Comparison of ENCODE assay signal across 20 cellular contexts in the genomic region with DNA sequence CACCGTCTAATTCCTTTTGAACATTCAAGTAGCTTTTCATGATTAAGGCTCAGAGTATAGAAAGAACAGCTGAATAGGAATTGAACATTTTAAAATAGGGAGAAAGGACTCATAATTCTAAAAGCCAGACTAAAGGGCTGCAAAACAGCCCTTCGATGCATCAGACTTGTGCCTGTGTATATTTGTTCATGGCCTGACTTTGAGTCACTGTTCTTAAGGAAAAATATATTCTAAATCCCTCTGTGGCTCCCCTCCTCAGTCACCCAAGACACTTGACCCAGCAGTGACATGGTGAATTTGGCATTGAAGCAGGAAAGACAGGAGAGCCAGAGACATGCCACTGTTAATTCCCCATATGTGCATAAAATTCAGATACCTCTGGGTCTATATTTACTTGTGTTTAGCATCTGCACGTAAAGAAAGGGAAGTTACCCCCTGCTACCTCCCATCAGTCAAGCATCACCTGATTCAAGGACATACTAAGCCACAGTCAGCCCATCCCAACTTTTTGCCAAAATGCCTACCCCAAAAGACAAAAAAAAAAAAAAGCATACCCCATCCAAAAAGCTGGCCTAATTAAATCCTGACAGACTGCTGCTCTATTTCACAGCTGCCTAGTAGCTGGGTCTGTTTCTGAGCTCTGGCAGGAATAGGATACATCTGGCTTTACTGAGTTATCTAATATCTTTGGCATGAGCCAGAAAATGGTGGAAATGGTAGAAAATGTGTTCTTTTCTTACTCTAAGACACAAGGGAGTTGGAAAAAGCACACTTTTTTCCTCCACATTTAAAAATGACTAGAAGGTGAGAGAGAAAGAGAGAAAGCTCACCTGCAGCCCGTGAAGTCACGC.
DNase-seq lines count a peak whose midpoint lies in the region; ATAC-seq, FAIRE-seq and TF ChIP-seq lines count a peak whose summit lies in the region.
"Had no signal": no experiment of that assay in that cellular context is flagged by ENCODE, and none has a peak within 500 bp of the region (broad histone marks: within the 10 kb centered on the region; RNA-seq: fewer than 3 reads in every experiment).

No MANE protein-coding gene starts in this region.

- H4K20me1 ChIP-seq in HepG2 (ENCODE audit: insufficient read depth, low read length), result no peaks in the 10 kb centered on the region

- peak overlapping the region; percentile 34 for H3K27ac Mint-ChIP-seq in chondrocyte (ENCODE audit: unreplicated experiment)
- H3K27ac Mint-ChIP-seq: stimulated activated effector memory CD8-positive, alpha-beta T cell treated with anti-CD3 and anti-CD28 coated beads, Interleukin-12 subunit alpha, Interleukin-12 subunit beta, amount 100 ng/mL, for 72 hours had no signal

- H3K27me3 ChIP-seq in right cardiac atrium (ENCODE audit: control insufficient read depth, insufficient read depth) (no peaks in the 10 kb centered on the region), HepG2 (ENCODE audit: control insufficient read depth in 1 of 2, insufficient read depth in 2 of 2, low read length in 2 of 2) (no peaks in the 10 kb centered on the region)
- H3K27me3 ChIP-seq: right lobe of liver had no signal

- intact Hi-C loops in right cardiac atrium (cut with DNase I), result no loop called here
- intact Hi-C loops in HepG2 (cut with micrococcal nuclease; ENCODE audit: unreplicated experiment), result no loop called here

- no peak overlapping the region for H3K4me3 ChIP-seq in right cardiac atrium (ENCODE audit: low read length)
- no peak overlapping the region for H3K4me3 ChIP-seq in HepG2 (replicated peaks in 1 of 3; ENCODE audit: insufficient read depth in 1 of 3, low read depth in 2 of 3, low read length in 3 of 3)
- H3K4me3 ChIP-seq: right lobe of liver had no signal

- WGBS in right cardiac atrium, result 57% methylated on average over 5 of the region's 5 CpGs
- WGBS in HepG2 (ENCODE audit: low lambda C conversion rate), result 34% methylated on average over 5 of the region's 5 CpGs

- CTCF ChIA-PET in HepG2 (lab: Yijun Ruan, JAX; ENCODE audit: low intra/inter-chr PET ratio, low total read pairs), result no interaction called here

- FAIRE-seq in HepG2 (lab: Jason Lieb, UNC), result no peak
- FAIRE-seq: bronchial epithelial cell, GM18507, HTR-8/SVneo had no signal

- no peaks in the 10 kb centered on the region for H3K36me3 ChIP-seq in HepG2 (replicated peaks in 1 of 2; ENCODE audit: control insufficient read depth in 1 of 2, insufficient read depth in 2 of 2, low read length in 2 of 2)
- H3K36me3 ChIP-seq: right lobe of liver had no signal

- H3K27ac ChIP-seq in right cardiac atrium (ENCODE audit: low read length) (no peak overlapping the region), HepG2 (ENCODE audit: extremely low read length, insufficient read depth, low read length) (no peak overlapping the region)
- H3K27ac ChIP-seq: right lobe of liver had no signal

- H2AFZ ChIP-seq in HepG2 (ENCODE audit: low read length), result no peak overlapping the region

- peaks cover 46% of the 10 kb centered on the region for H3K4me1 Mint-ChIP-seq in chondrocyte (ENCODE audit: low read depth)
- H3K4me1 Mint-ChIP-seq: stimulated activated effector memory CD8-positive, alpha-beta T cell treated with anti-CD3 and anti-CD28 coated beads, Interleukin-12 subunit alpha, Interleukin-12 subunit beta, amount 100 ng/mL, for 72 hours had no signal

- no peak for TF ChIP-seq CTCF in chondrocyte (IDR thresholded peaks at IDR 0.05)
- no peak for TF ChIP-seq CTCF in HepG2 (CRISPR knock-in tag; IDR thresholded peaks at IDR 0.05)

- no peak for TF ChIP-seq RAD21 in HepG2 (CRISPR knock-in tag; IDR thresholded peaks at IDR 0.05)

- POLR2A ChIA-PET in HepG2 (lab: Yijun Ruan, JAX), result no interaction called here

- TF ChIP-seq POLR2A in HepG2 (IDR thresholded peaks at IDR 0.05; ENCODE audit: insufficient read depth in 1 of 2, low read depth in 2 of 2, low read length in 2 of 2), result no peak

- H3K36me3 Mint-ChIP-seq in chondrocyte (ENCODE audit: low read depth), result peaks cover 8% of the 10 kb centered on the region
- H3K36me3 Mint-ChIP-seq: stimulated activated effector memory CD8-positive, alpha-beta T cell treated with anti-CD3 and anti-CD28 coated beads, Interleukin-12 subunit alpha, Interleukin-12 subunit beta, amount 100 ng/mL, for 72 hours had no signal

- no peaks in the 10 kb centered on the region for H3K9me3 ChIP-seq in right cardiac atrium (ENCODE audit: control insufficient read depth, low read length)
- no peaks in the 10 kb centered on the region for H3K9me3 ChIP-seq in HepG2 (ENCODE audit: low read length)
- H3K9me3 ChIP-seq: right lobe of liver had no signal

- H3K27me3 Mint-ChIP-seq in chondrocyte (ENCODE audit: low read depth), result no peaks in the 10 kb centered on the region

- H3K79me2 ChIP-seq in HepG2 (ENCODE audit: insufficient read depth, low read length), result no peaks in the 10 kb centered on the region

- no TSS peak for BruUV-seq in HepG2 (replicated peaks; lab: Mats Ljungman, UMichigan)

- peak overlapping the region; percentile 24 for H3K4me3 Mint-ChIP-seq in chondrocyte (ENCODE audit: unreplicated experiment)
- H3K4me3 Mint-ChIP-seq: neural crest cell; stimulated activated effector memory CD8-positive, alpha-beta T cell treated with anti-CD3 and anti-CD28 coated beads, Interleukin-12 subunit alpha, Interleukin-12 subunit beta, amount 100 ng/mL, for 72 hours had no signal

- no peaks in the 10 kb centered on the region for H3K9me3 Mint-ChIP-seq in chondrocyte (ENCODE audit: low read depth)
- H3K9me3 Mint-ChIP-seq: neural crest cell; stimulated activated effector memory CD8-positive, alpha-beta T cell treated with anti-CD3 and anti-CD28 coated beads, Interleukin-12 subunit alpha, Interleukin-12 subunit beta, amount 100 ng/mL, for 72 hours had no signal

- DNase-seq in NCI-H345 (lab: John Stamatoyannopoulos, UW), result peak; percentile 18
- DNase-seq in NCI-H345 treated with DMSO at 0.1 percent for 48 hours (lab: John Stamatoyannopoulos, UW; ENCODE audit: unreplicated experiment), result no peak
- no peak for DNase-seq in chondrocyte (ENCODE audit: low spot score)
- no peak for DNase-seq in right cardiac atrium
- DNase-seq in stromal cell of bone marrow (ENCODE audit: low read depth), result peak; percentile 3
- DNase-seq in NCI-H1092 (lab: John Stamatoyannopoulos, UW), result no peak
- DNase-seq in HepG2 (ENCODE audit: low spot score), result no peak
- DNase-seq: 8988T, activated gamma-delta T cell, COR-L47, GF-D8, hypothalamus, OCI-M1, right lobe of liver had no signal

- H3K4me2 ChIP-seq in HepG2 (ENCODE audit: low read depth, low read length), result no peak overlapping the region

- ATAC-seq in right cardiac atrium (peak; percentile 51 to 78), GM18498 (IDR thresholded peaks at IDR 0.05; ENCODE audit: unreplicated experiment) (no peak), HepG2 (no peak)
- ATAC-seq: right lobe of liver; stimulated activated effector memory CD8-positive, alpha-beta T cell treated with anti-CD3 and anti-CD28 coated beads, Interleukin-12 subunit alpha, Interleukin-12 subunit beta, amount 100 ng/mL, for 72 hours had no signal

- TF ChIP-seq EP300 in HepG2 (IDR thresholded peaks at IDR 0.05; ENCODE audit: low read depth in 2 of 2, low read length in 2 of 2), result no peak
- TF ChIP-seq EP300 in HepG2 (CRISPR knock-in tag; IDR thresholded peaks at IDR 0.05; ENCODE audit: borderline replicate concordance), result no peak

- no peak overlapping the region for H3K9ac ChIP-seq in HepG2 (ENCODE audit: insufficient read depth, low read depth, low read length)

- in situ Hi-C loops in HepG2 (cut with HindIII; ENCODE audit: extremely low pct_ligation_motif_present, low pct_unique_long_range_greater_than_20kb), result no loop called here

- peaks cover 5% of the 10 kb centered on the region for H3K4me1 ChIP-seq in right cardiac atrium (ENCODE audit: control insufficient read depth, insufficient read depth, low read length)
- H3K4me1 ChIP-seq in HepG2 (ENCODE audit: insufficient read depth, low read length), result no peaks in the 10 kb centered on the region; the same call in 1 of the 2 replicates
- H3K4me1 ChIP-seq: right lobe of liver had no signal

TF ChIP-seq in HepG2, 621 proteins besides CTCF, POLR2A, EP300 and RAD21 (continues in another document):
- TF ChIP-seq ZNF552 (CRISPR knock-in tag; IDR thresholded peaks at IDR 0.05; ENCODE audit: borderline replicate concordance) (no peak), GTF3A (CRISPR knock-in tag; conservative IDR thresholded peaks at IDR 0.05) (no peak), NFATC3 (CRISPR knock-in tag; IDR thresholded peaks at IDR 0.05) (no peak)
- TF ChIP-seq, protein P1, sequence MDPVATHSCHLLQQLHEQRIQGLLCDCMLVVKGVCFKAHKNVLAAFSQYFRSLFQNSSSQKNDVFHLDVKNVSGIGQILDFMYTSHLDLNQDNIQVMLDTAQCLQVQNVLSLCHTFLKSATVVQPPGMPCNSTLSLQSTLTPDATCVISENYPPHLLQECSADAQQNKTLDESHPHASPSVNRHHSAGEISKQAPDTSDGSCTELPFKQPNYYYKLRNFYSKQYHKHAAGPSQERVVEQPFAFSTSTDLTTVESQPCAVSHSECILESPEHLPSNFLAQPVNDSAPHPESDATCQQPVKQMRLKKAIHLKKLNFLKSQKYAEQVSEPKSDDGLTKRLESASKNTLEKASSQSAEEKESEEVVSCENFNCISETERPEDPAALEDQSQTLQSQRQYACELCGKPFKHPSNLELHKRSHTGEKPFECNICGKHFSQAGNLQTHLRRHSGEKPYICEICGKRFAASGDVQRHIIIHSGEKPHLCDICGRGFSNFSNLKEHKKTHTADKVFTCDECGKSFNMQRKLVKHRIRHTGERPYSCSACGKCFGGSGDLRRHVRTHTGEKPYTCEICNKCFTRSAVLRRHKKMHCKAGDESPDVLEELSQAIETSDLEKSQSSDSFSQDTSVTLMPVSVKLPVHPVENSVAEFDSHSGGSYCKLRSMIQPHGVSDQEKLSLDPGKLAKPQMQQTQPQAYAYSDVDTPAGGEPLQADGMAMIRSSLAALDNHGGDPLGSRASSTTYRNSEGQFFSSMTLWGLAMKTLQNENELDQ (CRISPR knock-in tag; IDR thresholded peaks at IDR 0.05; ENCODE audit: borderline replicate concordance), result no peak

Comparison
In these comparisons a context has a peak if more than half of its experiments do, and no peak if none do; other contexts are left out.
1. DNase-seq: peak in NCI-H345 (single experiment) and stromal cell of bone marrow (single experiment); none in NCI-H345 treated with DMSO at 0.1 percent for 48 hours (single experiment), chondrocyte (single experiment), right cardiac atrium (0 of 3), NCI-H1092 (single experiment) and HepG2 (single experiment).
2. ATAC-seq: peak in right cardiac atrium (2 of 2); none in GM18498 (single experiment) and HepG2 (single experiment).